ENCODE assay signal across 17 cellular contexts in the genomic region with DNA sequence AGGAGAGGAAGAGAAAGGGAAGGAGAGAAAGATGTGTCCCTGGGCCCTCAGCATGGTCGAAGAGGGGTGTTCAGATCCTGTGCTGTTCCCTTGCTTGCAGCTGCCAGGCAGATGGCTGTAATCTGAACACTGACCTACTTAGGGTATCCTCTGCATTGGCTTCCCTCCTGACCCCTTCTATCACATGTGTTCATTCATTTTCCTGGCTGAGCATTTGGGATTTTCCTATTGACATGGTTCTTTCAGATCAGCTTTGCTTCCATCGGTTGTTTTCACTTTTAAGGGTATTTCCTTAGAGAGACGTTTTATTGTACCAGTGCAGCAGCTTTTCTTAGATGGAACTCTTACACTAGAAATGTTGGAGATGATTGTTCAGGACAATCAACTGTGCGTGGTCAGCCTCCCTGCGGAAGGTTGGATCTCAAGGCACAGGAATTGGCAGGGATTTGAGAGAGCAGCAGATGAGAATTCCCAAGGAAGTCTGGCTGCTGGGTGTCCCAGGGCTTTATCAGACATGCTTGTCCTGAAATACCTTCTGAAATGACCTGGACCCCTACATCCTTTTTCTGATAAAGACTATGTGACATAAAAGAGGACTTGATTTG. TPM values are rescaled to one million over a fixed set of nuclear protein-coding genes. Genes with fewer than 3 reads are reported as not detected.
DNase-seq lines count a peak whose midpoint lies in the region; ATAC-seq and TF ChIP-seq lines count a peak whose summit lies in the region.
"Had no signal": no experiment of that assay in that cellular context is flagged by ENCODE, and none has a peak within 500 bp of the region (broad histone marks: within the 10 kb centered on the region; RNA-seq: fewer than 3 reads in every experiment).

No MANE protein-coding gene starts in this region.

- in situ Hi-C loops in IMR-90 (cut with MboI; ENCODE audit: low sequenced_read_pairs), result no loop called here

- CTCF ChIA-PET in IMR-90 (lab: Yijun Ruan, JAX), result interaction anchor here (1.3 kb wide), 1 partner anchor 9 kb away, joined by 4 read pairs; no protein-coding TSS in a partner anchor

- H3K9me1 ChIP-seq in IMR-90 (ENCODE audit: insufficient read depth, low read length), result peaks cover 1% of the 10 kb centered on the region; the same call in 1 of the 2 replicates

- intact Hi-C loops in IMR-90 (cut with micrococcal nuclease), result no loop called here

- no CpG with 5 or more reads among the region's 5 CpGs for WGBS in IMR-90 (ENCODE audit: extremely low coverage in 2 of 2, insufficient read length in 1 of 2), 2 experiments
- WGBS in endodermal cell (ENCODE audit: insufficient coverage in 1 of 2, insufficient read length in 1 of 2), 2 experiments, result 94 to 97% methylated on average over 5 of the region's 5 CpGs

- H2AFZ ChIP-seq in ACC112 (ENCODE audit: low read length, unreplicated experiment) (peak overlapping the region; percentile 25), IMR-90 (replicated peaks; ENCODE audit: low read length, poor library complexity) (peak overlapping the region; percentile 38)

- H2AK9ac ChIP-seq in IMR-90 (replicated peaks; ENCODE audit: low read depth, low read length, poor library complexity), result no peak overlapping the region

- H3K27me3 ChIP-seq in ACC112 (ENCODE audit: insufficient read depth, low read length), result no peaks in the 10 kb centered on the region
- H3K27me3 ChIP-seq in IMR-90 (ENCODE audit: control insufficient read depth, insufficient read depth, low read length), result no peaks in the 10 kb centered on the region
- H3K27me3 ChIP-seq in endodermal cell (ENCODE audit: control insufficient read depth, insufficient read depth, low read length, poor library complexity, severe bottlenecking), result no peaks in the 10 kb centered on the region
- H3K27me3 ChIP-seq: adrenal gland, esophagus squamous epithelium had no signal

- TF ChIP-seq CTCF in IMR-90 (conservative IDR thresholded peaks at IDR 0.05; ENCODE audit: low read depth, low read length), result no peak
- no peak for TF ChIP-seq CTCF in endodermal cell (conservative IDR thresholded peaks at IDR 0.05)
- TF ChIP-seq CTCF in nephron (IDR thresholded peaks at IDR 0.05; ENCODE audit: unreplicated experiment in 3 of 3), result no peak

- H3K27ac Mint-ChIP-seq in endodermal cell, result no peak overlapping the region
- H3K27ac Mint-ChIP-seq in nephron, result peak overlapping the region; percentile 42 to 91 (median 51)
- H3K27ac Mint-ChIP-seq: T-helper 17 cell had no signal

- H3K18ac ChIP-seq in IMR-90 (ENCODE audit: low read depth, low read length), result peak overlapping the region; percentile 20

- no peak overlapping the region for H3K4me3 Mint-ChIP-seq in endodermal cell
- H3K4me3 Mint-ChIP-seq in nephron, result no peak overlapping the region
- H3K4me3 Mint-ChIP-seq: naive B cell, T-helper 17 cell had no signal

- H3K27ac ChIP-seq in ACC112 (ENCODE audit: low read depth, low read length) (no peak overlapping the region), IMR-90 (ENCODE audit: insufficient read depth, low read length) (no peak overlapping the region), endodermal cell (ENCODE audit: low read depth, low read length) (peak overlapping the region; percentile 53)
- H3K27ac ChIP-seq: esophagus squamous epithelium had no signal

- H3K56ac ChIP-seq in IMR-90 (ENCODE audit: extremely low read depth, insufficient read depth, low read length), result no peak overlapping the region

- H2BK20ac ChIP-seq in IMR-90 (ENCODE audit: low read depth, low read length), result peak overlapping the region; percentile 49

- POLR2A ChIA-PET in IMR-90 (lab: Charles Lee; ENCODE audit: unreplicated experiment), result no interaction called here

- peak overlapping the region; percentile 84 for H2BK120ac ChIP-seq in IMR-90 (ENCODE audit: low read depth, low read length)

- H3K79me2 ChIP-seq in ACC112 (ENCODE audit: control insufficient read depth, insufficient read depth, low read length, unreplicated experiment), result no peaks in the 10 kb centered on the region

- H3K79me1 ChIP-seq in IMR-90 (ENCODE audit: low read depth in 1 of 2, low read length in 2 of 2), result no peaks in the 10 kb centered on the region

- ATAC-seq in IMR-90 (ENCODE audit: low read depth), result no peak
- ATAC-seq: T-helper 17 cell had no signal

- H3K4me1 ChIP-seq in ACC112 (ENCODE audit: control insufficient read depth, insufficient read depth, low read length, unreplicated experiment) (peaks cover 20% of the 10 kb centered on the region), IMR-90 (ENCODE audit: control insufficient read depth, insufficient read depth, low read length) (peaks cover 17% of the 10 kb centered on the region), endodermal cell (ENCODE audit: control insufficient read depth, insufficient read depth, low read length) (no peaks in the 10 kb centered on the region)

- H2BK15ac ChIP-seq in IMR-90 (ENCODE audit: low read depth, low read length), result peak overlapping the region; percentile 72; the same call in 2 of the 3 replicates

- peak overlapping the region; percentile 69 for H3K23ac ChIP-seq in IMR-90 (ENCODE audit: low read depth, low read length)

- H3K4me1 Mint-ChIP-seq in endodermal cell (no peaks in the 10 kb centered on the region), nephron (peaks cover 50% of the 10 kb centered on the region)
- H3K4me1 Mint-ChIP-seq: naive B cell had no signal

- no peak for TF ChIP-seq POLR2A in IMR-90 (IDR thresholded peaks at IDR 0.05; ENCODE audit: low read depth, low read length)

- no peaks in the 10 kb centered on the region for H3K9me3 ChIP-seq in IMR-90 (ENCODE audit: control insufficient read depth, insufficient read depth, low read length)
- no peaks in the 10 kb centered on the region for H3K9me3 ChIP-seq in endodermal cell (ENCODE audit: control insufficient read depth, low read length)
- H3K9me3 ChIP-seq: adrenal gland, esophagus squamous epithelium had no signal

- peak overlapping the region; percentile 75 for H3K4ac ChIP-seq in IMR-90 (ENCODE audit: low read depth, low read length)

- H3K4me2 ChIP-seq in IMR-90 (ENCODE audit: low read depth, low read length), result no peak overlapping the region

- peak overlapping the region in 1 of 2 experiments; percentile 40; a peak in 1 of 4 replicates for H4K8ac ChIP-seq in IMR-90 (ENCODE audit: low read depth in 2 of 2, low read length in 2 of 2)

- dilution Hi-C loops in IMR-90 (cut with HindIII; ENCODE audit: low sequenced_read_pairs, unreplicated experiment), result no loop called here

- H3K4me3 ChIP-seq in ACC112 (ENCODE audit: low read depth, low read length), result no peak overlapping the region
- H3K4me3 ChIP-seq in IMR-90 (ENCODE audit: insufficient read depth, low read depth, low read length), result no peak overlapping the region
- H3K4me3 ChIP-seq in endodermal cell (ENCODE audit: low read length), result no peak overlapping the region
- H3K4me3 ChIP-seq: adrenal gland, esophagus squamous epithelium had no signal

- H3K14ac ChIP-seq in IMR-90 (replicated peaks; ENCODE audit: low read depth, low read length), result peak overlapping the region; percentile 78; the same call in 1 of the 2 replicates

- no peak overlapping the region for H3K9ac ChIP-seq in IMR-90 (ENCODE audit: low read depth, low read length)
- H3K9ac ChIP-seq in endodermal cell (ENCODE audit: extremely low read depth, low read length, poor library complexity, severe bottlenecking), result no peak overlapping the region

- no peaks in the 10 kb centered on the region for H4K20me1 ChIP-seq in IMR-90 (ENCODE audit: insufficient read depth, low read length)

- H4K5ac ChIP-seq in IMR-90 (ENCODE audit: low read depth, low read length), result peak overlapping the region; percentile 44; the same call in 1 of the 2 replicates

- BruUV-seq in IMR-90 (replicated peaks; lab: Mats Ljungman, UMichigan), result no TSS peak

- peak overlapping the region; percentile 69 for H4K91ac ChIP-seq in IMR-90 (ENCODE audit: insufficient read depth, low read depth, low read length)

- no peak for TF ChIP-seq RAD21 in IMR-90 (IDR thresholded peaks at IDR 0.05; ENCODE audit: low read length)

- no peaks in the 10 kb centered on the region for H3K36me3 ChIP-seq in ACC112 (ENCODE audit: insufficient read depth, low read length)
- no peaks in the 10 kb centered on the region for H3K36me3 ChIP-seq in IMR-90 (ENCODE audit: control insufficient read depth, insufficient read depth, low read length)
- H3K36me3 ChIP-seq in endodermal cell (ENCODE audit: control insufficient read depth, insufficient read depth, low read length), result no peaks in the 10 kb centered on the region
- H3K36me3 ChIP-seq: adrenal gland, esophagus squamous epithelium had no signal

- peak overlapping the region; percentile 84 for H2AK5ac ChIP-seq in IMR-90 (ENCODE audit: low read depth, low read length)

- no peak for DNase-seq in IMR-90
- no peak for DNase-seq in endodermal cell
- no peak for DNase-seq in dermis blood vessel endothelial cell
- no peak for DNase-seq in nucleus accumbens (lab: John Stamatoyannopoulos, UW)
- DNase-seq in occipital lobe (lab: John Stamatoyannopoulos, UW), result no peak
- no peak for DNase-seq in GDM1 (lab: John Stamatoyannopoulos, UW)
- DNase-seq: activated CD8-positive, alpha-beta memory T cell treated with anti-CD3 and anti-CD28 coated beads, Interleukin-2, amount 50 U/mL, for 48 hours; activated effector memory CD4-positive, alpha-beta T cell treated with anti-CD3 and anti-CD28 coated beads, Interleukin-2, amount 50 U/mL, for 16 hours; adrenal gland; esophagus squamous epithelium; naive B cell; NCI-H187; posterior cingulate gyrus; T-helper 17 cell had no signal

- no peaks in the 10 kb centered on the region for H3K27me3 Mint-ChIP-seq in endodermal cell (ENCODE audit: insufficient read depth)
- no peaks in the 10 kb centered on the region for H3K27me3 Mint-ChIP-seq in nephron (ENCODE audit: low read depth)
- H3K27me3 Mint-ChIP-seq: naive B cell had no signal

- no peaks in the 10 kb centered on the region for H3K9me3 Mint-ChIP-seq in endodermal cell
- no peaks in the 10 kb centered on the region for H3K9me3 Mint-ChIP-seq in nephron

- H3K36me3 Mint-ChIP-seq in endodermal cell (ENCODE audit: low read depth) (no peaks in the 10 kb centered on the region), nephron (ENCODE audit: low read depth) (no peaks in the 10 kb centered on the region)
- H3K36me3 Mint-ChIP-seq: naive B cell had no signal

- peak overlapping the region; percentile 10 for H2BK5ac ChIP-seq in IMR-90 (ENCODE audit: low read depth, low read length, poor library complexity, severe bottlenecking)

TF ChIP-seq in IMR-90, 13 proteins besides CTCF, POLR2A, EP300 and RAD21 (continues in another document):
- TF ChIP-seq NFE2L2 (IDR thresholded peaks at IDR 0.05; ENCODE audit: low read depth, low read length) (no peak), MXI1 (IDR thresholded peaks at IDR 0.05; ENCODE audit: borderline replicate concordance, low read depth, low read length) (no peak), RFX5 (IDR thresholded peaks at IDR 0.05; ENCODE audit: low read depth, low read length) (no peak), RCOR1 (IDR thresholded peaks at IDR 0.05; ENCODE audit: insufficient replicate concordance, low read length) (no peak)

RNA-seq across cellular contexts. Expression of gene ACTBL2, which starts 26.0 kb away (rescaled TPM):
- total RNA-seq in IMR-90 (2012; rRNA removed) (1.6 and 1.7 TPM in 2 replicates), endodermal cell (not detected), dermis blood vessel endothelial cell (0.05 and 0.17 TPM in 2 replicates), occipital lobe (not detected)
- polyA plus RNA-seq in IMR-90 (2012; rRNA removed), result 0.29 and 0.52 TPM in 2 replicates
- polyA plus RNA-seq in IMR-90 (2012; cell fraction: cytosol; rRNA removed), result 0.33 and 0.35 TPM in 2 replicates
- 0.61 and 1.3 TPM in 2 replicates for polyA plus RNA-seq in IMR-90 (2012; cell fraction: nucleus; rRNA removed; ENCODE audit: low replicate concordance)
- not detected for polyA plus RNA-seq in endodermal cell (2013, experiment 1 of 2)
- not detected for polyA plus RNA-seq in endodermal cell (2013, experiment 2 of 2)
- total RNA-seq: adrenal gland, cardiac septum, esophagus squamous epithelium, T-helper 17 cell had no signal
- polyA plus RNA-seq: adrenal gland had no signal
